Comparison of ENCODE assay signal across 8 cellular contexts in the genomic region with DNA sequence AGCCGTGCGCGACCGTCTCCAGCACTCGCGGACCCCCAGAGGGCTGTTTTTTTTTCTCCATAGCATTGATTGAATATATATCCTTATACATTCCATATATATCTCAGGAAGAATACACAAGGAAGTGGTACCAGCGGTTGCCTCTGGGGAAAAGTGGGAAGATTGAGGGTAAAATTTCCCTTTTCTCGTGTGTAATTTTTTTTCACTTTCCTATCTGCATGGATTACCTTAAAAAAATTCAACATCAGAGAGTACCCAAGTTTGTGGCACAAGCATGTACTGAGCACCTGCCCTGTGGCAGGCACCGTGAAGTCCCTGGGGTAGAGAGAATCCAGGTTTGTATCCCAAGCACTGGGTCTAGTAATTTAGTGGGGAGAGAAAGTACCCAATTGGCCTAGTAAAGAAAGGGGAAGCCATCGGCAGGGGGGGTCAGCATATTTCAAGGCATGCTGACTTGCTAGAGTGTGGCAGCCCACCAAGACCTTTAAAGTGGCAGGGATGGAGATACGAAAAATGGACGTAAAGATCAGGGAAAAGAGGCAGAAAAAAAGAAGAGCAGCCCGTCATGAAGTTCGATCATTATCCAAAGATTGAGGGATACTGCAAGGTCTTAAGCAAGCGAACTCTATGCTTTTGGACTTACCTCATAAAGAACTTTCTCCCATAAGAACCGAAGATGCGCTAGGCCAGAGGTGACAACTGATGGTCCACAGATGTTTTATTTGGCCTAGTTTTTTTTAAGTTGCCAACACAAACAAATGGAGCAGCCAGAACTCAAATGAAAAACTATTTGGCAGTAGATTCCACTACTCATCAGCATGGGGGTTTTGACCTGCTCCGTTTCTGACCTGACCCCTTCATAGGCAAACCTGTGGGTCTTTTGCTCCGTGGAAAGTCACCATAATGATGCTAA. TPM values are rescaled to one million over a fixed set of nuclear protein-coding genes. Genes with fewer than 3 reads are reported as not detected.
DNase-seq lines count a peak whose midpoint lies in the region; ATAC-seq and TF ChIP-seq lines count a peak whose summit lies in the region.

No MANE protein-coding gene starts in this region.

- no peak overlapping the region for H3K14ac ChIP-seq in neuronal stem cell (ENCODE audit: low read length)

- H3K4me1 Mint-ChIP-seq in Caco-2 (ENCODE audit: low read depth, unreplicated experiment), result peaks cover 16% of the 10 kb centered on the region

- H2AFZ ChIP-seq in neuronal stem cell (ENCODE audit: low read length), result peak overlapping the region; percentile 92

- H3K9me3 Mint-ChIP-seq in Caco-2 (ENCODE audit: unreplicated experiment), result no peaks in the 10 kb centered on the region

- peak overlapping the region; percentile 96 for H3K4me3 Mint-ChIP-seq in Caco-2 (ENCODE audit: unreplicated experiment)

- H3K27ac ChIP-seq in neuronal stem cell (replicated peaks; ENCODE audit: low read length) (peak overlapping the region; percentile 99), aorta (ENCODE audit: low read depth in 1 of 2, low read length in 2 of 2) (no peak overlapping the region)

- no peak for DNase-seq in Caco-2
- DNase-seq in OCI-M2 (lab: John Stamatoyannopoulos, UW; ENCODE audit: unreplicated experiment), result peak; percentile 70
- DNase-seq in neuronal stem cell (ENCODE audit: low spot score), result no peak
- no peak for DNase-seq in aorta
- DNase-seq in NCI-H748 treated with DMSO at 0.1 percent for 48 hours (lab: John Stamatoyannopoulos, UW), result no peak
- DNase-seq in GDM1 (lab: John Stamatoyannopoulos, UW), result no peak

- peak overlapping the region; percentile 76 for H3K4me2 ChIP-seq in neuronal stem cell (ENCODE audit: insufficient read depth, low read length, poor library complexity, severe bottlenecking)

- H3K27ac Mint-ChIP-seq in Caco-2 (ENCODE audit: unreplicated experiment), result peak overlapping the region; percentile 99

- no peaks in the 10 kb centered on the region for H3K27me3 Mint-ChIP-seq in Caco-2 (ENCODE audit: insufficient read depth, unreplicated experiment)

- H3K23ac ChIP-seq in neuronal stem cell (ENCODE audit: low read depth, low read length, poor library complexity), result no peak overlapping the region

- no peak overlapping the region for H2BK12ac ChIP-seq in neuronal stem cell (ENCODE audit: low read length)

- H3K36me3 Mint-ChIP-seq in Caco-2 (ENCODE audit: insufficient read depth, unreplicated experiment), result peaks cover 44% of the 10 kb centered on the region

- H3K9ac ChIP-seq in endocrine pancreas (ENCODE audit: control insufficient read depth, insufficient read depth, low read length) (peak overlapping the region; percentile 93), neuronal stem cell (ENCODE audit: low read depth, low read length, poor library complexity) (no peak overlapping the region)

- no peaks in the 10 kb centered on the region for H3K79me1 ChIP-seq in neuronal stem cell (ENCODE audit: low read depth, low read length)

- H3K27me3 ChIP-seq in Caco-2 (replicated peaks; ENCODE audit: control insufficient read depth, insufficient read depth, low read length) (no peaks in the 10 kb centered on the region), endocrine pancreas (ENCODE audit: control insufficient read depth, insufficient read depth, low read length) (no peaks in the 10 kb centered on the region), neuronal stem cell (ENCODE audit: control insufficient read depth in 3 of 3, insufficient read depth in 3 of 3, low read depth in 1 of 3, low read length in 3 of 3) (no peaks in the 10 kb centered on the region), aorta (ENCODE audit: control insufficient read depth in 1 of 2, insufficient read depth in 2 of 2, low read length in 1 of 2) (no peaks in the 10 kb centered on the region)

- peak overlapping the region; percentile 92 for H3K18ac ChIP-seq in neuronal stem cell (ENCODE audit: low read length)

- H4K91ac ChIP-seq in neuronal stem cell (ENCODE audit: low read depth, low read length, poor library complexity), result no peak overlapping the region

- WGBS in neuronal stem cell (ENCODE audit: extremely low coverage in 2 of 2, insufficient read length in 2 of 2, insufficient replicate concordance in 1 of 2), 2 donors, result no CpG with 5 or more reads among the region's 19 CpGs
- WGBS in aorta, 2 donors, result 63 to 68% methylated on average over 19 of the region's 19 CpGs

- POLR2A ChIA-PET in Caco-2 (lab: Charles Lee), result interaction anchor here (0.6 to 3.2 kb wide), 4 partner anchors 37 to 167 kb away, joined by 3 to 19 read pairs (median 6); a partner anchor contains a TSS

- peak overlapping the region; percentile 95 for H2AK5ac ChIP-seq in neuronal stem cell (ENCODE audit: low read depth, low read length)

- ATAC-seq in aorta (ENCODE audit: low FRiP score) (no peak), HG03196 (IDR thresholded peaks at IDR 0.05; ENCODE audit: unreplicated experiment) (no peak)

- no peak overlapping the region for H3K4ac ChIP-seq in neuronal stem cell (ENCODE audit: low read length)

- BruUV-seq in Caco-2 (replicated peaks; lab: Mats Ljungman, UMichigan), result TSS peak; percentile 81

- intact Hi-C loops in Caco-2 (cut with micrococcal nuclease; ENCODE audit: unreplicated experiment) (no loop called here), aorta (cut with DNase I) (loop anchor here in 1 of 2 donors (5.0 kb wide), 1 partner anchor 37 kb away; no protein-coding TSS in a partner anchor)

- H3K4me3 ChIP-seq in Caco-2 (ENCODE audit: low read depth, low read length), result peak overlapping the region; percentile 68
- H3K4me3 ChIP-seq in endocrine pancreas (ENCODE audit: control insufficient read depth, insufficient read depth, low read length), result peak overlapping the region; percentile 57
- peak overlapping the region; percentile 53 to 90 for H3K4me3 ChIP-seq in neuronal stem cell (ENCODE audit: low read length in 2 of 2)
- H3K4me3 ChIP-seq in aorta (ENCODE audit: low read length in 2 of 2), result no peak overlapping the region

- CTCF ChIA-PET in Caco-2 (lab: Charles Lee), result no interaction called here

- TF ChIP-seq CTCF in Caco-2 (IDR thresholded peaks at IDR 0.05; ENCODE audit: insufficient read depth in 1 of 2, low read depth in 1 of 2, low read length in 1 of 2, severe bottlenecking in 1 of 2, unreplicated experiment in 1 of 2), result no peak

- H3K4me1 ChIP-seq in Caco-2, result peaks cover 6% of the 10 kb centered on the region
- peaks cover 21% of the 10 kb centered on the region for H3K4me1 ChIP-seq in endocrine pancreas (ENCODE audit: control insufficient read depth, insufficient read depth, low read length)
- peaks cover 4 to 19% of the 10 kb centered on the region in 2 donors for H3K4me1 ChIP-seq in neuronal stem cell (ENCODE audit: control insufficient read depth in 2 of 2, insufficient read depth in 1 of 2, low read depth in 1 of 2, low read length in 2 of 2)
- peaks cover 0 to 4% of the 10 kb centered on the region in 2 donors for H3K4me1 ChIP-seq in aorta (ENCODE audit: control insufficient read depth in 1 of 2, insufficient read depth in 2 of 2, low read length in 2 of 2)

- H3K9me3 ChIP-seq in Caco-2, result no peaks in the 10 kb centered on the region
- no peaks in the 10 kb centered on the region for H3K9me3 ChIP-seq in endocrine pancreas (ENCODE audit: control insufficient read depth, low read length)
- no peaks in the 10 kb centered on the region for H3K9me3 ChIP-seq in neuronal stem cell (replicated peaks in 1 of 2; ENCODE audit: control insufficient read depth in 2 of 2, insufficient read depth in 1 of 2, low read depth in 1 of 2, low read length in 2 of 2)
- H3K9me3 ChIP-seq in aorta (ENCODE audit: control insufficient read depth, low read length), result no peaks in the 10 kb centered on the region

- H2BK120ac ChIP-seq in neuronal stem cell (ENCODE audit: low read depth, low read length), result no peak overlapping the region

- H2BK5ac ChIP-seq in neuronal stem cell (ENCODE audit: low read length), result peak overlapping the region; percentile 88

- no peak overlapping the region for H4K8ac ChIP-seq in neuronal stem cell (ENCODE audit: low read depth, low read length)

- H3K36me3 ChIP-seq in Caco-2 (ENCODE audit: control insufficient read depth, insufficient read depth, low read length) (no peaks in the 10 kb centered on the region; the same call in 1 of the 2 replicates), endocrine pancreas (ENCODE audit: control insufficient read depth, insufficient read depth, low read length) (no peaks in the 10 kb centered on the region), neuronal stem cell (replicated peaks in 1 of 2; ENCODE audit: control insufficient read depth in 2 of 2, insufficient read depth in 2 of 2, low read length in 2 of 2) (peaks cover 8 to 29% of the 10 kb centered on the region in 2 donors), aorta (ENCODE audit: control insufficient read depth in 1 of 2, insufficient read depth in 2 of 2, low read length in 1 of 2) (no peaks in the 10 kb centered on the region)

- H2BK15ac ChIP-seq in neuronal stem cell (ENCODE audit: low read length), result peak overlapping the region; percentile 9

RNA-seq across cellular contexts. Expression of a gene that starts 1.5 kb away (rescaled TPM):
- 386 and 391 TPM in 2 replicates for total RNA-seq in Caco-2 (2022)
- polyA plus RNA-seq in neuronal stem cell (2013, experiment 1 of 2), result 572 TPM
- 584 TPM for polyA plus RNA-seq in neuronal stem cell (2013, experiment 2 of 2)
- total RNA-seq in aorta, result 100 to 1,000 TPM in 1 of 2 donors, 10 to 100 TPM in 1; 77.8 to 111 TPM
- 10 to 100 TPM; 66.6 to 86.0 TPM for polyA plus RNA-seq in aorta

RNA-seq across cellular contexts. Expression of a gene that starts 36.9 kb away (rescaled TPM):
- 37.1 and 42.2 TPM in 2 replicates for total RNA-seq in Caco-2 (2022)
- 18.5 TPM for polyA plus RNA-seq in neuronal stem cell (2013, experiment 1 of 2)
- 19.3 TPM for polyA plus RNA-seq in neuronal stem cell (2013, experiment 2 of 2)
- total RNA-seq in aorta, result 10 to 100 TPM; 41.8 to 68.5 TPM
- polyA plus RNA-seq in aorta, result 10 to 100 TPM; 10.0 to 15.0 TPM

Comparison
In these comparisons a context has a peak if more than half of its experiments do, and no peak if none do; other contexts are left out.
1. H3K4me3 ChIP-seq: peak in Caco-2 (single experiment), endocrine pancreas (single experiment) and neuronal stem cell (2 of 2); none in aorta (0 of 2).